ENCODE assay signal across 18 cellular contexts in genomic region chr1:89999208-89999607, GRCh38. TPM values are rescaled to one million over a fixed set of nuclear protein-coding genes. Genes with fewer than 3 reads are reported as not detected.
DNase-seq lines count a peak whose midpoint lies in the region; ATAC-seq and TF ChIP-seq lines count a peak whose summit lies in the region.
"Had no signal": no experiment of that assay in that cellular context is flagged by ENCODE, and none has a peak within 500 bp of the region (broad histone marks: within the 10 kb centered on the region; RNA-seq: fewer than 3 reads in every experiment).

No MANE protein-coding gene starts in this region.

- H3K9me2 ChIP-seq in PC-9 (ENCODE audit: insufficient read depth) (no peaks in the 10 kb centered on the region), hepatocyte (replicated peaks; ENCODE audit: insufficient read depth) (no peaks in the 10 kb centered on the region)

- CTCF ChIA-PET in PC-9 (lab: Charles Lee) = no interaction called here

- H3K79me2 ChIP-seq in PC-9 (ENCODE audit: low read depth) (peaks cover 93% of the 10 kb centered on the region), hepatocyte (peaks cover 90% of the 10 kb centered on the region)

- H3K27ac ChIP-seq in PC-9 = no peak overlapping the region; the same call in 1 of the 2 replicates
- no peak overlapping the region for H3K27ac ChIP-seq in hepatocyte
- peak overlapping the region; percentile 20 for H3K27ac ChIP-seq in subcutaneous abdominal adipose tissue (ENCODE audit: low read depth, low read length)
- H3K27ac ChIP-seq in aorta (ENCODE audit: low read depth in 1 of 2, low read length in 2 of 2) = no peak overlapping the region
- no peak overlapping the region for H3K27ac ChIP-seq in effector memory CD4-positive, alpha-beta T cell (ENCODE audit: insufficient read depth, low read length, poor library complexity, severe bottlenecking)
- no peak overlapping the region for H3K27ac ChIP-seq in uterus
- H3K27ac ChIP-seq: C4-2B, HL-60 had no signal

- DNase-seq in DMS53 (lab: John Stamatoyannopoulos, UW) (peak; percentile 24), DMS53 treated with DMSO at 0.1 percent for 48 hours (lab: John Stamatoyannopoulos, UW; ENCODE audit: unreplicated experiment) (no peak), PC-9 (no peak), hepatocyte (ENCODE audit: low spot score) (no peak), aorta (no peak), uterus (no peak)
- no peak for DNase-seq in effector memory CD4-positive, alpha-beta T cell
- DNase-seq: 8988T, COR-L47, KBM-7, NCI-H1092 treated with DMSO at 0.1 percent for 48 hours, NCI-H1694 treated with DMSO at 0.1 percent for 48 hours, NCI-H82, SHP77 treated with DMSO at 0.1 percent for 48 hours, SW 1271 had no signal

- POLR2A ChIA-PET in PC-9 (lab: Charles Lee; ENCODE audit: unreplicated experiment) = no interaction called here

- H3K4me2 ChIP-seq in PC-9 (peak overlapping the region; percentile 98), hepatocyte (peak overlapping the region; percentile 1)

- H2AFZ ChIP-seq in PC-9 (no peak overlapping the region), hepatocyte (no peak overlapping the region)

- peaks cover 76% of the 10 kb centered on the region for H4K20me1 ChIP-seq in PC-9 (ENCODE audit: insufficient read depth)
- H4K20me1 ChIP-seq in hepatocyte (ENCODE audit: insufficient read depth, poor library complexity, severe bottlenecking) = peaks cover 84% of the 10 kb centered on the region

- H3K4me1 ChIP-seq in PC-9 (replicated peaks; ENCODE audit: insufficient read depth) (peaks cover 74% of the 10 kb centered on the region), hepatocyte (ENCODE audit: insufficient read depth) (peaks cover 33% of the 10 kb centered on the region), subcutaneous abdominal adipose tissue (ENCODE audit: control insufficient read depth in 5 of 5, insufficient read depth in 5 of 5, low read length in 5 of 5) (peaks cover 0 to 37% (median 24%) of the 10 kb centered on the region in 5 donors), aorta (ENCODE audit: control insufficient read depth in 1 of 2, insufficient read depth in 2 of 2, low read length in 2 of 2) (peaks cover 1 to 2% of the 10 kb centered on the region in 2 donors), uterus (no peaks in the 10 kb centered on the region)
- peaks cover 8% of the 10 kb centered on the region for H3K4me1 ChIP-seq in effector memory CD4-positive, alpha-beta T cell (ENCODE audit: control insufficient read depth, insufficient read depth, low read length, poor library complexity, severe bottlenecking)

- no peak overlapping the region for H3K9ac ChIP-seq in subcutaneous abdominal adipose tissue (ENCODE audit: low read length in 5 of 5)

- H3K36me3 ChIP-seq in PC-9 (ENCODE audit: low read depth) (peaks cover 67% of the 10 kb centered on the region), hepatocyte (replicated peaks; ENCODE audit: insufficient read depth, low read depth) (no peaks in the 10 kb centered on the region), subcutaneous abdominal adipose tissue (ENCODE audit: control insufficient read depth in 5 of 5, insufficient read depth in 5 of 5, low read length in 5 of 5) (peaks cover 0 to 9% (median 0%) of the 10 kb centered on the region in 5 donors), aorta (ENCODE audit: control insufficient read depth in 1 of 2, insufficient read depth in 2 of 2, low read length in 1 of 2) (no peaks in the 10 kb centered on the region), uterus (no peaks in the 10 kb centered on the region)
- no peaks in the 10 kb centered on the region for H3K36me3 ChIP-seq in effector memory CD4-positive, alpha-beta T cell (ENCODE audit: control insufficient read depth, insufficient read depth, low read length)

- ATAC-seq in aorta (ENCODE audit: low FRiP score) = no peak

- TF ChIP-seq CTCF in PC-9 (conservative IDR thresholded peaks at IDR 0.05) (no peak), hepatocyte (IDR thresholded peaks at IDR 0.05; ENCODE audit: poor library complexity) (no peak), uterus (IDR thresholded peaks at IDR 0.05) (no peak)

- H3K27me3 ChIP-seq in PC-9 (ENCODE audit: insufficient read depth, low read depth) (no peaks in the 10 kb centered on the region), hepatocyte (no peaks in the 10 kb centered on the region), subcutaneous abdominal adipose tissue (ENCODE audit: control insufficient read depth in 5 of 5, insufficient read depth in 4 of 5, low read length in 5 of 5) (no peaks in the 10 kb centered on the region), aorta (ENCODE audit: control insufficient read depth in 1 of 2, insufficient read depth in 2 of 2, low read length in 1 of 2) (no peaks in the 10 kb centered on the region), uterus (no peaks in the 10 kb centered on the region)
- no peaks in the 10 kb centered on the region for H3K27me3 ChIP-seq in effector memory CD4-positive, alpha-beta T cell (replicated peaks; ENCODE audit: control insufficient read depth, insufficient read depth, low read length, poor library complexity, severe bottlenecking)

- H3K9me3 ChIP-seq in PC-9 (ENCODE audit: insufficient read depth, low read depth) (no peaks in the 10 kb centered on the region), hepatocyte (ENCODE audit: low read depth) (no peaks in the 10 kb centered on the region), subcutaneous abdominal adipose tissue (ENCODE audit: control insufficient read depth in 5 of 5, low read length in 5 of 5) (no peaks in the 10 kb centered on the region), aorta (ENCODE audit: control insufficient read depth, low read length) (no peaks in the 10 kb centered on the region), uterus (no peaks in the 10 kb centered on the region)
- H3K9me3 ChIP-seq in effector memory CD4-positive, alpha-beta T cell (ENCODE audit: control insufficient read depth, low read length) = no peaks in the 10 kb centered on the region

- intact Hi-C loops in PC-9 (cut with micrococcal nuclease; ENCODE audit: unreplicated experiment) (loop anchor here (10.0 kb wide), 2 partner anchors 364 to 394 kb away; partner anchors contain the start of gene LRRC8C), aorta (cut with DNase I) (loop anchor here in 1 of 2 donors (10.0 kb wide), 1 partner anchor 474 kb away; the partner anchor contains the start of gene LRRC8B), uterus (cut with DNase I; ENCODE audit: low total_unique reads) (no loop called here)

- H3F3A ChIP-seq in PC-9 (ENCODE audit: insufficient read depth, low read depth) = peaks cover 31% of the 10 kb centered on the region; the same call in 1 of the 2 replicates

- TF ChIP-seq POLR2A in uterus (IDR thresholded peaks at IDR 0.05) = no peak

- BruUV-seq in PC-9 (replicated peaks; lab: Mats Ljungman, UMichigan) = no TSS peak

- H3K4me3 ChIP-seq in PC-9 (no peak overlapping the region), hepatocyte (no peak overlapping the region), subcutaneous abdominal adipose tissue (ENCODE audit: low read depth in 1 of 5, low read length in 5 of 5) (no peak overlapping the region), aorta (ENCODE audit: low read length in 2 of 2) (no peak overlapping the region), uterus (no peak overlapping the region)
- no peak overlapping the region for H3K4me3 ChIP-seq in effector memory CD4-positive, alpha-beta T cell (ENCODE audit: insufficient read depth, low read depth, low read length, poor library complexity, severe bottlenecking)

RNA-seq across cellular contexts. Expression of gene ZNF326, which starts 4.3 kb away (rescaled TPM):
- total RNA-seq in PC-9 (2021) = 23.2 and 26.2 TPM in 2 replicates
- total RNA-seq in hepatocyte = 24.1 and 25.7 TPM in 2 replicates
- polyA plus RNA-seq in hepatocyte = 16.1 and 18.3 TPM in 2 replicates
- total RNA-seq in aorta = 10 to 100 TPM; 20.6 to 22.6 TPM
- 10 to 100 TPM; 11.9 to 18.9 TPM for polyA plus RNA-seq in aorta
- total RNA-seq in uterus = 10 to 100 TPM in 3 of 4 donors, 1 to 10 TPM in 1; 6.7 to 43.3 (median 24.1) TPM
